Comparison of ENCODE assay signal across 21 cellular contexts in genomic region chr10:37563715-37564108, GRCh38.
DNase-seq lines count a peak whose midpoint lies in the region; ATAC-seq and TF ChIP-seq lines count a peak whose summit lies in the region.
"Had no signal": no experiment of that assay in that cellular context is flagged by ENCODE, and none has a peak within 500 bp of the region (broad histone marks: within the 10 kb centered on the region; RNA-seq: fewer than 3 reads in every experiment).

No MANE protein-coding gene starts in this region.

- H3K36me3 ChIP-seq in SJSA1 (no peaks in the 10 kb centered on the region), upper lobe of right lung (no peaks in the 10 kb centered on the region)
- H3K36me3 ChIP-seq: BE2C; BLaER1 treated with 17β-estradiol and CSF1 and Interleukin-3, amounts not matched to agents 10 nM and 100 nM; HAP-1 had no signal

- ATAC-seq in upper lobe of right lung (peak; percentile 52), HG02840 (IDR thresholded peaks at IDR 0.05; ENCODE audit: low FRiP score, unreplicated experiment) (no peak)
- ATAC-seq in stimulated activated naive B cell treated with anti-CD40 and anti-IgM and Interleukin-4, amounts not matched to agents 10 μg/mL and 1 μg/mL and 100 μg/mL, for 72 hours (replicated peaks), result no peak
- ATAC-seq: GM23338 had no signal

- intact Hi-C loops in upper lobe of right lung (cut with DNase I), result no loop called here

- H3K9me3 ChIP-seq in SJSA1 (replicated peaks) (no peaks in the 10 kb centered on the region), upper lobe of right lung (no peaks in the 10 kb centered on the region)
- H3K9me3 ChIP-seq: BE2C; BLaER1 treated with 17β-estradiol and CSF1 and Interleukin-3, amounts not matched to agents 10 nM and 100 nM; HAP-1 had no signal

- H3K4me1 ChIP-seq in SJSA1 (replicated peaks) (peaks cover 5% of the 10 kb centered on the region), upper lobe of right lung (no peaks in the 10 kb centered on the region)
- H3K4me1 ChIP-seq: BE2C; BLaER1 treated with 17β-estradiol and CSF1 and Interleukin-3, amounts not matched to agents 10 nM and 100 nM; HAP-1 had no signal

- no peak overlapping the region for H3K4me3 Mint-ChIP-seq in stimulated activated naive B cell treated with anti-CD40 and anti-IgM and Interleukin-4, amounts not matched to agents 10 μg/mL and 1 μg/mL and 100 μg/mL, for 72 hours
- H3K4me3 Mint-ChIP-seq: CD14-positive monocyte; CD4-positive, alpha-beta T cell; GM23338; HFFc6 had no signal

- no peak overlapping the region for H3K27ac Mint-ChIP-seq in stimulated activated naive B cell treated with anti-CD40 and anti-IgM and Interleukin-4, amounts not matched to agents 10 μg/mL and 1 μg/mL and 100 μg/mL, for 72 hours
- H3K27ac Mint-ChIP-seq: CD14-positive monocyte; CD4-positive, alpha-beta T cell; GM23338; HFFc6 had no signal

- TF ChIP-seq CTCF in epithelial cell of esophagus (IDR thresholded peaks at IDR 0.05; ENCODE audit: insufficient read depth, low read depth, low read length, missing control alignments), result no peak
- TF ChIP-seq CTCF in upper lobe of right lung (IDR thresholded peaks at IDR 0.05), result no peak

- H3K4me3 ChIP-seq in SJSA1 (no peak overlapping the region), epithelial cell of esophagus (ENCODE audit: low read length) (no peak overlapping the region), upper lobe of right lung (no peak overlapping the region)
- H3K4me3 ChIP-seq: BLaER1 treated with 17β-estradiol and CSF1 and Interleukin-3, amounts not matched to agents 10 nM and 100 nM; GM23338; HAP-1 had no signal

- peak; percentile 14 for DNase-seq in H4 (ENCODE audit: low spot score)
- DNase-seq in SJSA1 (ENCODE audit: low read depth in 1 of 2, low spot score in 2 of 2), result peak in 1 of 2 experiments; percentile 43
- DNase-seq in epithelial cell of esophagus (ENCODE audit: low read depth), result peak; percentile 4
- no peak for DNase-seq in upper lobe of right lung
- no peak for DNase-seq in stimulated activated naive B cell treated with anti-CD40 and anti-IgM and Interleukin-4, amounts not matched to agents 10 μg/mL and 1 μg/mL and 100 μg/mL, for 72 hours
- DNase-seq in NCI-H1436 treated with DMSO at 0.1 percent for 48 hours (lab: John Stamatoyannopoulos, UW), result no peak
- DNase-seq: ACHN; AML-193; BE2C; Calu3; CD4-positive, alpha-beta T cell; COR-L47; DMS53; DMS79 treated with DMSO at 0.1 percent for 48 hours; GF-D8; HFFc6 had no signal

- no peaks in the 10 kb centered on the region for H3K4me1 Mint-ChIP-seq in stimulated activated naive B cell treated with anti-CD40 and anti-IgM and Interleukin-4, amounts not matched to agents 10 μg/mL and 1 μg/mL and 100 μg/mL, for 72 hours
- H3K4me1 Mint-ChIP-seq: CD14-positive monocyte, GM23338 had no signal

- H3K27ac ChIP-seq in SJSA1 (peak overlapping the region; percentile 15; the same call in 1 of the 2 replicates), upper lobe of right lung (no peak overlapping the region)
- H3K27ac ChIP-seq: BLaER1 treated with 17β-estradiol and CSF1 and Interleukin-3, amounts not matched to agents 10 nM and 100 nM had no signal

- peaks cover 14 to 16% of the 10 kb centered on the region in 2 donors for H3K9me3 Mint-ChIP-seq in stimulated activated naive B cell treated with anti-CD40 and anti-IgM and Interleukin-4, amounts not matched to agents 10 μg/mL and 1 μg/mL and 100 μg/mL, for 72 hours

- H3K27me3 Mint-ChIP-seq in stimulated activated naive B cell treated with anti-CD40 and anti-IgM and Interleukin-4, amounts not matched to agents 10 μg/mL and 1 μg/mL and 100 μg/mL, for 72 hours, result no peaks in the 10 kb centered on the region
- H3K27me3 Mint-ChIP-seq: CD4-positive, alpha-beta T cell had no signal

- peaks cover 0 to 2% of the 10 kb centered on the region in 2 donors for H3K36me3 Mint-ChIP-seq in stimulated activated naive B cell treated with anti-CD40 and anti-IgM and Interleukin-4, amounts not matched to agents 10 μg/mL and 1 μg/mL and 100 μg/mL, for 72 hours
- H3K36me3 Mint-ChIP-seq: CD14-positive monocyte had no signal

- H3K27me3 ChIP-seq in SJSA1 (replicated peaks) (no peaks in the 10 kb centered on the region), upper lobe of right lung (no peaks in the 10 kb centered on the region)
- H3K27me3 ChIP-seq: BE2C; BLaER1 treated with 17β-estradiol and CSF1 and Interleukin-3, amounts not matched to agents 10 nM and 100 nM had no signal

Comparison
In these comparisons a context has a peak if more than half of its experiments do, and no peak if none do; other contexts are left out.
1. DNase-seq: peak in H4 (single experiment) and epithelial cell of esophagus (single experiment); none in upper lobe of right lung (single experiment), stimulated activated naive B cell treated with anti-CD40 and anti-IgM and Interleukin-4, amounts not matched to agents 10 μg/mL and 1 μg/mL and 100 μg/mL, for 72 hours (single experiment) and NCI-H1436 treated with DMSO at 0.1 percent for 48 hours (single experiment).